ENCODE assay signal across 8 cellular contexts in genomic region chr3:49469037-49469875, GRCh38.
DNase-seq lines count a peak whose midpoint lies in the region; ATAC-seq lines count a peak whose summit lies in the region.

No MANE protein-coding gene starts in this region.

- H3K4me3 ChIP-seq in neuron (ENCODE audit: low read length): peak overlapping the region; percentile 72

- DNase-seq in NCI-H2081 (lab: John Stamatoyannopoulos, UW): peak; percentile 24 to 31
- no peak for DNase-seq in NCI-H2081 treated with DMSO at 0.1 percent for 48 hours (lab: John Stamatoyannopoulos, UW)
- peak; percentile 66 for DNase-seq in HuH-7.5 (ENCODE audit: low spot score)
- DNase-seq in activated naive CD4-positive, alpha-beta T cell treated with anti-CD3 and anti-CD28 coated beads, Interleukin-2, amount 50 U/mL, for 16 hours: peak; percentile 12
- DNase-seq in globus pallidus (ENCODE audit: low spot score): peak; percentile 21

- H3K9me3 ChIP-seq in neuron (ENCODE audit: low read length): no peaks in the 10 kb centered on the region

- H3K4me1 ChIP-seq in neuron (ENCODE audit: insufficient read depth, low read length): peaks cover 21% of the 10 kb centered on the region

- peak overlapping the region; percentile 67 for H2AFZ ChIP-seq in neuron (ENCODE audit: low read depth, low read length)

- no peaks in the 10 kb centered on the region for H3K27me3 ChIP-seq in neuron (ENCODE audit: insufficient read depth, low read length)

- peaks cover 3% of the 10 kb centered on the region for H3K36me3 ChIP-seq in neuron (ENCODE audit: insufficient read depth, low read length)

- no peak for ATAC-seq in HG03354 (IDR thresholded peaks at IDR 0.05; ENCODE audit: poor library complexity, severe bottlenecking, unreplicated experiment)
- no peak for ATAC-seq in HG03097 (IDR thresholded peaks at IDR 0.05; ENCODE audit: low FRiP score, unreplicated experiment)
